19 cellular contexts compared by ENCODE assay signal in genomic region chr3:52223449-52224408, GRCh38. TPM values are rescaled to one million over a fixed set of nuclear protein-coding genes. Genes with fewer than 3 reads are reported as not detected.
DNase-seq lines count a peak whose midpoint lies in the region; ATAC-seq, FAIRE-seq and TF ChIP-seq lines count a peak whose summit lies in the region.
"Had no signal": no experiment of that assay in that cellular context is flagged by ENCODE, and none has a peak within 500 bp of the region (broad histone marks: within the 10 kb centered on the region; RNA-seq: fewer than 3 reads in every experiment).

No MANE protein-coding gene starts in this region.

- DNase-seq in T-helper 1 cell, result no peak
- no peak for DNase-seq in HTR-8/SVneo (ENCODE audit: insufficient read length, low spot score)
- peak; percentile 9 for DNase-seq in activated naive CD4-positive, alpha-beta T cell treated with anti-CD3 and anti-CD28 coated beads, Interleukin-2, amount 50 U/mL, for 16 hours
- no peak for DNase-seq in neural progenitor cell (ENCODE audit: low spot score)
- DNase-seq in SK-N-DZ (ENCODE audit: low spot score), result no peak
- DNase-seq: Kasumi-1, kidney glomerular epithelial cell, midbrain, NCI-H1694, NCI-H446 had no signal

- H3K27ac ChIP-seq in neural progenitor cell, result no peak overlapping the region
- H3K27ac ChIP-seq: 22Rv1, SK-N-MC, VCaP had no signal

- H3K9ac ChIP-seq in neural progenitor cell, result no peak overlapping the region

- no peak overlapping the region for H2AFZ ChIP-seq in neural progenitor cell (replicated peaks)

- FAIRE-seq in HTR-8/SVneo (lab: Jason Lieb, UNC), result peak; percentile 23

- no peaks in the 10 kb centered on the region for H3K9me3 ChIP-seq in neural progenitor cell (ENCODE audit: low read depth)

- no peaks in the 10 kb centered on the region for H3K36me3 ChIP-seq in neural progenitor cell

- no peak overlapping the region for H3K4me3 ChIP-seq in neural progenitor cell
- H3K4me3 ChIP-seq: SK-N-MC had no signal

- TF ChIP-seq CTCF in neural progenitor cell (IDR thresholded peaks at IDR 0.05), result no peak

- no peaks in the 10 kb centered on the region for H3K27me3 Mint-ChIP-seq in T-helper 1 cell treated with Interleukin-12 subunit alpha and Interleukin-12 subunit beta and Interleukin-4 antibody, amounts not matched to agents 30 μg/mL and 1 μg/mL, for 36 hours (ENCODE audit: low read depth)
- peaks cover 4% of the 10 kb centered on the region for H3K27me3 Mint-ChIP-seq in neural progenitor cell (ENCODE audit: insufficient read depth, low read depth)

- peaks cover 5% of the 10 kb centered on the region for H3K36me3 Mint-ChIP-seq in T-helper 1 cell treated with Interleukin-12 subunit alpha and Interleukin-12 subunit beta and Interleukin-4 antibody, amounts not matched to agents 30 μg/mL and 1 μg/mL, for 36 hours (ENCODE audit: low read depth)
- no peaks in the 10 kb centered on the region for H3K36me3 Mint-ChIP-seq in neural progenitor cell
- H3K36me3 Mint-ChIP-seq: brain had no signal

- peaks cover 57% of the 10 kb centered on the region for H3K4me1 Mint-ChIP-seq in T-helper 1 cell treated with Interleukin-12 subunit alpha and Interleukin-12 subunit beta and Interleukin-4 antibody, amounts not matched to agents 30 μg/mL and 1 μg/mL, for 36 hours (ENCODE audit: low read depth)
- peaks cover 2% of the 10 kb centered on the region for H3K4me1 Mint-ChIP-seq in neural progenitor cell

- peak overlapping the region; percentile 76 for H3K4me3 Mint-ChIP-seq in T-helper 1 cell treated with Interleukin-12 subunit alpha and Interleukin-12 subunit beta and Interleukin-4 antibody, amounts not matched to agents 30 μg/mL and 1 μg/mL, for 36 hours
- peak overlapping the region; percentile 60 for H3K4me3 Mint-ChIP-seq in neural progenitor cell
- H3K4me3 Mint-ChIP-seq: brain had no signal

- H3K9me3 Mint-ChIP-seq in T-helper 1 cell treated with Interleukin-12 subunit alpha and Interleukin-12 subunit beta and Interleukin-4 antibody, amounts not matched to agents 30 μg/mL and 1 μg/mL, for 36 hours, result no peaks in the 10 kb centered on the region
- no peaks in the 10 kb centered on the region for H3K9me3 Mint-ChIP-seq in neural progenitor cell
- H3K9me3 Mint-ChIP-seq: brain had no signal

- H3K27ac Mint-ChIP-seq in T-helper 1 cell treated with Interleukin-12 subunit alpha and Interleukin-12 subunit beta and Interleukin-4 antibody, amounts not matched to agents 30 μg/mL and 1 μg/mL, for 36 hours, result peak overlapping the region; percentile 76
- peak overlapping the region; percentile 86 for H3K27ac Mint-ChIP-seq in neural progenitor cell

- H3K79me2 ChIP-seq in neural progenitor cell (ENCODE audit: low read depth), result no peaks in the 10 kb centered on the region

- H3K27me3 ChIP-seq in neural progenitor cell, result no peaks in the 10 kb centered on the region

- no peaks in the 10 kb centered on the region for H4K20me1 ChIP-seq in neural progenitor cell (ENCODE audit: low read depth)

- ATAC-seq in GM21423 (IDR thresholded peaks at IDR 0.05; ENCODE audit: unreplicated experiment) (no peak), HG02840 (IDR thresholded peaks at IDR 0.05; ENCODE audit: low FRiP score, unreplicated experiment) (no peak)

- H3F3A ChIP-seq in neural progenitor cell (ENCODE audit: low read depth), result no peaks in the 10 kb centered on the region

- peaks cover 3% of the 10 kb centered on the region for H3K4me1 ChIP-seq in neural progenitor cell

- no peak overlapping the region for H3K4me2 ChIP-seq in neural progenitor cell

RNA-seq across cellular contexts. Expression of gene TLR9, which starts 1.7 kb away (rescaled TPM):
- not detected in 2 replicates for total RNA-seq in neural progenitor cell (ENCODE audit: low replicate concordance)
- not detected in 2 replicates for polyA plus RNA-seq in SK-N-DZ (2014; cell fraction: cytosol; rRNA removed)
- polyA plus RNA-seq in SK-N-DZ (2014; cell fraction: nucleus; rRNA removed), result not detected in 2 replicates
- total RNA-seq: subcutaneous adipose tissue had no signal
- polyA plus RNA-seq: fibroblast of lung had no signal

RNA-seq across cellular contexts. Expression of gene TWF2, which starts 15.2 kb away (rescaled TPM):
- total RNA-seq in neural progenitor cell (ENCODE audit: low replicate concordance), result 21.9 and 44.9 TPM in 2 replicates
- polyA plus RNA-seq in SK-N-DZ (2014; cell fraction: cytosol; rRNA removed), result 60.0 and 63.4 TPM in 2 replicates
- 36.8 and 37.7 TPM in 2 replicates for polyA plus RNA-seq in SK-N-DZ (2014; cell fraction: nucleus; rRNA removed)

RNA-seq across cellular contexts. Expression of gene PPM1M, which starts 21.8 kb away (rescaled TPM):
- total RNA-seq in neural progenitor cell (ENCODE audit: low replicate concordance), result 1.1 and 3.1 TPM in 2 replicates
- polyA plus RNA-seq in SK-N-DZ (2014; cell fraction: cytosol; rRNA removed), result 6.0 and 7.8 TPM in 2 replicates
- 32.4 and 32.8 TPM in 2 replicates for polyA plus RNA-seq in SK-N-DZ (2014; cell fraction: nucleus; rRNA removed)

RNA-seq across cellular contexts. Expression of gene ALAS1, which starts 25.8 kb away (rescaled TPM):
- total RNA-seq in neural progenitor cell (ENCODE audit: low replicate concordance), result 35.0 and 54.9 TPM in 2 replicates
- polyA plus RNA-seq in SK-N-DZ (2014; cell fraction: cytosol; rRNA removed), result 34.0 and 38.5 TPM in 2 replicates
- 22.1 and 24.5 TPM in 2 replicates for polyA plus RNA-seq in SK-N-DZ (2014; cell fraction: nucleus; rRNA removed)

RNA-seq across cellular contexts. Expression of gene WDR82, which starts 54.7 kb away (rescaled TPM):
- 45.4 and 49.2 TPM in 2 replicates for total RNA-seq in neural progenitor cell (ENCODE audit: low replicate concordance)
- polyA plus RNA-seq in SK-N-DZ (2014; cell fraction: cytosol; rRNA removed), result 46.6 and 56.3 TPM in 2 replicates
- 12.7 and 13.4 TPM in 2 replicates for polyA plus RNA-seq in SK-N-DZ (2014; cell fraction: nucleus; rRNA removed)
